ENCODE assay signal across 8 cellular contexts in the genomic region with DNA sequence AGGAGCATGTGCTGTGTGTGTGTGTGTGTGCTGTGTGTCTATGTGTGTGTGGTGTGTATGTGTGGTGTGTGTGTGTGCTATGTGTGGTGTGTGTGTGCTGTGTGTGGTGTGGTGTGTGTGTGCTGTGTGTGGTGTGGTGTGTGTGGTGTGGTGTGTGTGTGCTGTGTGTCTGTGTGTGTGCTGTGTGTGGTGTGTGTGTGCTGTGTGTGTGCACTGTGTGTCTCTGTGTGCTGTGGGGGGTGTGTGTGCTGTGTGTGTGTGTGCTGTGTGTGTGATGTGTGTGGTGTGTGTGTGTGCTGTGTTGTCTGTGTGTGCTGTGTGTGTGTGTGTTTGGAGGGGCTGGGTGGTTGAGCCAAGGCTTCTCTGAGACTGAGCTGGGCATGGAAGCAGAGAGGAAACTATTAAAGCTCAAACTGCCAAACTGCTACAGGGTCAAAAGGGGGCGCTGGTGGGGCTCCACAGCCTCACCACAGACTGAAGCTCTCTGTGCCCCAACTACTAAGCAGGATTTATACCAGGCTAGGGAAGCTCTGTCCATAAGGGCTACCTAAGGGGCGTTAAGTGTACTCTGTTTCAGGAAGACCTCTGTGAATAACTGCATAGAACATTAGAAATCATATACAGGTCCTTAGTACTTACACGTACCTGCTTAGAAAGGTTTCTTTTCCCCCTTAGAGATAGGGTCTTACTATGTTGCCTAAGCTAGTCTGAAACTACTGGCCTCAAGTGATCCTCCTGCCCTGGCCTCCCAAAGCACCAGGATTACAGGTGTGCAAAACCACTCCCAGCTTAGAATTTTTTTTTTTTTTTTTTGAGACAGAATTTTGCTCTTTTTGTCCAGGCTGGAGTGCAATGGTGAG. TPM values are rescaled to one million over a fixed set of nuclear protein-coding genes. Genes with fewer than 3 reads are reported as not detected.
DNase-seq lines count a peak whose midpoint lies in the region; ATAC-seq and TF ChIP-seq lines count a peak whose summit lies in the region.

No MANE protein-coding gene starts in this region.

- H3K4me1 ChIP-seq in SK-N-SH (ENCODE audit: control insufficient read depth in 1 of 2, insufficient read depth in 2 of 2, low read depth in 1 of 2, low read length in 1 of 2) (no peaks in the 10 kb centered on the region), heart left ventricle (peaks cover 0 to 5% (median 2%) of the 10 kb centered on the region in 12 donors), smooth muscle cell (ENCODE audit: low read depth) (no peaks in the 10 kb centered on the region)

- H3K36me3 ChIP-seq in SK-N-SH (replicated peaks in 1 of 2; ENCODE audit: control insufficient read depth in 1 of 2, insufficient read depth in 2 of 2, low read length in 1 of 2) (peaks cover 5 to 25% of the 10 kb centered on the region in 2 experiments), heart left ventricle (peaks cover 0 to 74% (median 55%) of the 10 kb centered on the region in 9 donors), smooth muscle cell (ENCODE audit: low read depth) (no peaks in the 10 kb centered on the region)

- H3K4me2 ChIP-seq in SK-N-SH (no peak overlapping the region), smooth muscle cell (no peak overlapping the region)

- DNase-seq in COLO829 (ENCODE audit: low spot score) (peak; percentile 39), HUDEP-2 (lab: John Stamatoyannopoulos, UW; ENCODE audit: unreplicated experiment in 76 of 76) (peak in 47 of 76 experiments; percentile 3 to 65 (median 30)), SK-N-SH (peak; percentile 77), heart left ventricle (peak in 1 of 5 donors; percentile 34), smooth muscle cell (lab: John Stamatoyannopoulos, UW; ENCODE audit: unreplicated experiment) (no peak), omental fat pad (ENCODE audit: low spot score) (no peak)
- peak; percentile 55 for DNase-seq in activated naive CD4-positive, alpha-beta T cell treated with Interleukin-2 at 50 U/mL for 16 hours

- ATAC-seq in heart left ventricle: peak in 3 of 4 donors; percentile 60 to 65 (median 63)
- no peak for ATAC-seq in omental fat pad (ENCODE audit: low FRiP score)
- no peak for ATAC-seq in GM21447 (IDR thresholded peaks at IDR 0.05; ENCODE audit: unreplicated experiment)

- H3K27ac ChIP-seq in SK-N-SH (ENCODE audit: low read depth in 2 of 2, low read length in 1 of 2) (no peak overlapping the region), heart left ventricle (no peak overlapping the region), smooth muscle cell (ENCODE audit: low read depth) (no peak overlapping the region)

- H4K20me1 ChIP-seq in SK-N-SH (ENCODE audit: insufficient read depth) (no peaks in the 10 kb centered on the region), smooth muscle cell (ENCODE audit: low read depth) (peaks cover under 1% of the 10 kb centered on the region)

- H3F3A ChIP-seq in SK-N-SH (replicated peaks; ENCODE audit: insufficient read depth) (no peaks in the 10 kb centered on the region), smooth muscle cell (ENCODE audit: low read depth) (no peaks in the 10 kb centered on the region)

- intact Hi-C loops in heart left ventricle (cut with DNase I): loop anchor here in 1 of 10 donors (10.0 kb wide), 1 partner anchor 53 kb away; the partner anchor contains the start of gene STAT5B

- H3K9ac ChIP-seq in SK-N-SH (no peak overlapping the region), smooth muscle cell (ENCODE audit: low read depth) (no peak overlapping the region)

- H3K9me3 ChIP-seq in SK-N-SH (no peaks in the 10 kb centered on the region), heart left ventricle (no peaks in the 10 kb centered on the region), smooth muscle cell (replicated peaks; ENCODE audit: low read depth) (no peaks in the 10 kb centered on the region)

- H3K27me3 ChIP-seq in SK-N-SH (ENCODE audit: insufficient read depth) (no peaks in the 10 kb centered on the region), heart left ventricle (no peaks in the 10 kb centered on the region), smooth muscle cell (ENCODE audit: low read depth) (no peaks in the 10 kb centered on the region)

- no peaks in the 10 kb centered on the region for H3K9me2 ChIP-seq in SK-N-SH

- 49% methylated on average over 3 of the region's 3 CpGs for WGBS in SK-N-SH (ENCODE audit: low lambda C conversion rate)
- 52 to 63% (median 61%) methylated on average over 3 of the region's 3 CpGs for WGBS in heart left ventricle, 4 donors
- 65% methylated on average over 3 of the region's 3 CpGs for WGBS in smooth muscle cell (ENCODE audit: low lambda C conversion rate)

- H3K79me2 ChIP-seq in SK-N-SH (ENCODE audit: insufficient read depth) (no peaks in the 10 kb centered on the region), smooth muscle cell (ENCODE audit: low read depth) (no peaks in the 10 kb centered on the region)

- no peak for TF ChIP-seq EP300 in SK-N-SH (IDR thresholded peaks at IDR 0.05; ENCODE audit: borderline replicate concordance in 1 of 2, low read depth in 1 of 2, low read length in 1 of 2)

- peak; percentile 77 for TF ChIP-seq RAD21 in SK-N-SH (IDR thresholded peaks at IDR 0.05; ENCODE audit: low read length)

- TF ChIP-seq POLR2A in heart left ventricle (IDR thresholded peaks at IDR 0.05): no peak

- H2AFZ ChIP-seq in SK-N-SH (ENCODE audit: low read depth) (no peak overlapping the region), smooth muscle cell (ENCODE audit: low read depth) (no peak overlapping the region)

- no peak overlapping the region; a peak in 1 of 4 replicates for H3K4me3 ChIP-seq in SK-N-SH (ENCODE audit: low read depth in 2 of 2, low read length in 1 of 2)
- H3K4me3 ChIP-seq in heart left ventricle: no peak overlapping the region
- H3K4me3 ChIP-seq in smooth muscle cell: no peak overlapping the region

- POLR2A ChIA-PET in SK-N-SH (lab: Yijun Ruan, JAX): interaction anchor here (0.6 to 0.9 kb wide), 3 partner anchors 26 to 53 kb away, joined by 3 to 4 read pairs (median 4); partner anchors contain the start of gene GHDC

- CTCF ChIA-PET in SK-N-SH (lab: Yijun Ruan, JAX): interaction anchor here (0.7 to 2.4 kb wide), 44 partner anchors 10 to 459 kb away, joined by 3 to 34 read pairs (median 5); partner anchors contain the start of genes CCR10, GHDC and STAT3

- TF ChIP-seq CTCF in SK-N-SH (IDR thresholded peaks at IDR 0.05): peak; percentile 77
- TF ChIP-seq CTCF in heart left ventricle (IDR thresholded peaks at IDR 0.05): peak; percentile 10 to 52 (median 41)
- peak; percentile 53 for TF ChIP-seq CTCF in smooth muscle cell (IDR thresholded peaks at IDR 0.05; ENCODE audit: borderline replicate concordance, insufficient read depth, poor library complexity, severe bottlenecking)
- no peak for TF ChIP-seq CTCF in omental fat pad (IDR thresholded peaks at IDR 0.05)

TF ChIP-seq in SK-N-SH, 30 proteins besides CTCF, POLR2A, EP300 and RAD21:
- peak; percentile 55 for TF ChIP-seq SMC3 (IDR thresholded peaks at IDR 0.05; ENCODE audit: low read depth, low read length)
- TF ChIP-seq RXRA (IDR thresholded peaks at IDR 0.05; ENCODE audit: borderline replicate concordance, low read depth): no peak

RNA-seq across cellular contexts. Expression of gene GHDC, which starts 27.8 kb away (rescaled TPM):
- 15.8 and 18.0 TPM in 2 replicates for polyA plus RNA-seq in SK-N-SH (2012; rRNA removed)
- polyA plus RNA-seq in SK-N-SH (2012; cell fraction: cytosol; rRNA removed): 5.8 and 9.8 TPM in 2 replicates
- 48.3 and 51.9 TPM in 2 replicates for polyA plus RNA-seq in SK-N-SH (2012; cell fraction: nucleus; rRNA removed)
- 10 to 100 TPM in 3 of 9 donors, 1 to 10 TPM in 6; 4.9 to 17.3 (median 8.3) TPM for total RNA-seq in heart left ventricle
- 1 to 10 TPM; 6.2 to 9.4 TPM for polyA plus RNA-seq in heart left ventricle
- 0.76 and 11.5 TPM in 2 replicates for total RNA-seq in smooth muscle cell
- polyA plus RNA-seq in smooth muscle cell: 4.8 and 6.0 TPM in 2 replicates
- 10 to 100 TPM; 28.8 to 41.3 (median 35.5) TPM for total RNA-seq in omental fat pad

RNA-seq across cellular contexts. Expression of gene HCRT, which starts 36.9 kb away (rescaled TPM):
- polyA plus RNA-seq in SK-N-SH (2012; rRNA removed) (not detected in 2 replicates), heart left ventricle (not detected), smooth muscle cell (not detected in 2 replicates)
- not detected in 2 replicates for polyA plus RNA-seq in SK-N-SH (2012; cell fraction: cytosol; rRNA removed)
- polyA plus RNA-seq in SK-N-SH (2012; cell fraction: nucleus; rRNA removed): not detected in 2 replicates
- total RNA-seq in heart left ventricle (not detected), smooth muscle cell (not detected in 2 replicates), omental fat pad (not detected)

RNA-seq across cellular contexts. Expression of gene KCNH4, which starts 41.2 kb away (rescaled TPM):
- 0.46 and 0.57 TPM in 2 replicates for polyA plus RNA-seq in SK-N-SH (2012; rRNA removed)
- 0.17 and 0.29 TPM in 2 replicates for polyA plus RNA-seq in SK-N-SH (2012; cell fraction: cytosol; rRNA removed)
- polyA plus RNA-seq in SK-N-SH (2012; cell fraction: nucleus; rRNA removed): 0.83 and 1.1 TPM in 2 replicates
- total RNA-seq in heart left ventricle: under 1 TPM in 8 of 9 donors, not detected in 1; 0.07 to 0.28 (median 0.14) TPM
- under 1 TPM; 0.08 to 0.10 TPM for polyA plus RNA-seq in heart left ventricle
- total RNA-seq in smooth muscle cell: not detected in 2 replicates
- not detected in 2 replicates for polyA plus RNA-seq in smooth muscle cell
- total RNA-seq in omental fat pad: under 1 TPM in 3 of 4 donors, not detected in 1; 0.44 to 0.79 (median 0.48) TPM

RNA-seq across cellular contexts. Expression of gene STAT5B, which starts 54.1 kb away (rescaled TPM):
- polyA plus RNA-seq in SK-N-SH (2012; rRNA removed): 23.6 and 27.7 TPM in 2 replicates
- 12.5 and 15.6 TPM in 2 replicates for polyA plus RNA-seq in SK-N-SH (2012; cell fraction: cytosol; rRNA removed)
- polyA plus RNA-seq in SK-N-SH (2012; cell fraction: nucleus; rRNA removed): 64.3 and 77.5 TPM in 2 replicates
- total RNA-seq in heart left ventricle: 10 to 100 TPM; 26.1 to 51.9 (median 32.4) TPM
- polyA plus RNA-seq in heart left ventricle: 10 to 100 TPM; 13.0 to 20.3 TPM
- 10.7 and 29.3 TPM in 2 replicates for total RNA-seq in smooth muscle cell
- polyA plus RNA-seq in smooth muscle cell: 12.4 and 15.0 TPM in 2 replicates
- 100 to 1,000 TPM in 2 of 4 donors, 10 to 100 TPM in 2; 66.6 to 130 (median 111) TPM for total RNA-seq in omental fat pad

Comparison
In these comparisons a context has a peak if more than half of its experiments do, and no peak if none do; other contexts are left out.
1. DNase-seq: peak in COLO829 (single experiment), HUDEP-2 (47 of 76), SK-N-SH (single experiment) and activated naive CD4-positive, alpha-beta T cell treated with Interleukin-2 at 50 U/mL for 16 hours (single experiment); none in smooth muscle cell (single experiment) and omental fat pad (single experiment).
2. CTCF ChIP-seq: peak in SK-N-SH (single experiment), heart left ventricle (12 of 12) and smooth muscle cell (single experiment); none in omental fat pad (0 of 3).
3. ATAC-seq: peak in heart left ventricle (3 of 4); none in omental fat pad (single experiment) and GM21447 (single experiment).